ENCODE assay signal across 18 cellular contexts in genomic region chrX:39601193-39602085, GRCh38.
"Had no signal": no experiment of that assay in that cellular context is flagged by ENCODE, and none has a peak within 500 bp of the region (broad histone marks: within the 10 kb centered on the region; RNA-seq: fewer than 3 reads in every experiment).

No MANE protein-coding gene starts in this region.

- FAIRE-seq: keratinocyte, urothelium cell line had no signal

- DNase-seq: activated CD4-positive, alpha-beta T cell treated with anti-CD3 and anti-CD28 coated beads, Interleukin-2, amount 10 ng/mL, durations not matched to agents 7 days and 5 days; activated CD8-positive, alpha-beta T cell treated with anti-CD3 and anti-CD28 coated beads, Interleukin-2, amount 10 ng/mL, durations not matched to agents 7 days and 5 days; activated naive CD4-positive, alpha-beta T cell treated with anti-CD3 and anti-CD28 coated beads, Interleukin-2, amount 10 ng/mL, durations not matched to agents 7 days and 5 days; activated naive CD8-positive, alpha-beta T cell treated with anti-CD3 and anti-CD28 coated beads, Interleukin-2, amount 50 U/mL, for 24 hours; activated T-cell treated with anti-CD3 and anti-CD28 coated beads, Interleukin-2, amount 50 U/mL, for 4 hours; foreskin melanocyte; right cardiac atrium; stimulated activated CD4-positive, alpha-beta T cell treated with anti-CD3 and anti-CD28 coated beads, Interleukin-2, amount 100 ng/mL, for 48 hours; T1000 had no signal

- H3K4me1 ChIP-seq: breast epithelium had no signal

- H3K27me3 ChIP-seq: tibial nerve had no signal

- ATAC-seq: activated CD4-positive, CD25-positive, alpha-beta regulatory T cell treated with anti-CD3 and anti-CD28 coated beads, Interleukin-2, amount 50 U/mL, for 24 hours; activated CD8-positive, alpha-beta T cell treated with anti-CD3 and anti-CD28 coated beads, Interleukin-2, amount 10 ng/mL, durations not matched to agents 7 days and 5 days; activated naive CD8-positive, alpha-beta T cell treated with anti-CD3 and anti-CD28 coated beads, Interleukin-2, amount 50 U/mL, for 24 hours; activated T-cell treated with anti-CD3 and anti-CD28 coated beads, Interleukin-2, amount 50 U/mL, for 4 hours; left lobe of liver; right cardiac atrium had no signal

- H3K9me3 ChIP-seq: tibial nerve had no signal

- H3K36me3 ChIP-seq: breast epithelium, tibial nerve had no signal

- H3K4me3 ChIP-seq: breast epithelium, coronary artery, lung, skin epidermis, tibial nerve had no signal

- H3K27ac ChIP-seq: coronary artery, skin epidermis, tibial nerve had no signal
